In genomic region chr16:69105501-69106361, GRCh38 we compare ENCODE assay signal across 9 cellular contexts. TPM values are rescaled to one million over a fixed set of nuclear protein-coding genes. Genes with fewer than 3 reads are reported as not detected.
DNase-seq lines count a peak whose midpoint lies in the region; ATAC-seq and TF ChIP-seq lines count a peak whose summit lies in the region.
"Had no signal": no experiment of that assay in that cellular context is flagged by ENCODE, and none has a peak within 500 bp of the region (broad histone marks: within the 10 kb centered on the region; RNA-seq: fewer than 3 reads in every experiment).

HAS3 (plus strand) TSS chr16:69105653; CDS start chr16:69109396, 3,743 bp downstream.

- peak within 1 kb of the TSS; percentile 90 for H3K4me3 Mint-ChIP-seq in activated CD4-positive, alpha-beta T cell treated with anti-CD3 and anti-CD28 coated beads, Interleukin-2, amount 10 ng/mL, durations not matched to agents 24 days and 14 days

- H3K9me3 ChIP-seq in esophagus squamous epithelium, result no peaks in the 10 kb centered on the region
- H3K9me3 ChIP-seq in mucosa of stomach (ENCODE audit: control insufficient read depth, low read length), result no peaks in the 10 kb centered on the region
- no peaks in the 10 kb centered on the region for H3K9me3 ChIP-seq in tibial nerve

- intact Hi-C loops in activated CD4-positive, alpha-beta T cell treated with anti-CD3 and anti-CD28 coated beads, Interleukin-2, amount 10 ng/mL, durations not matched to agents 24 days and 14 days (cut with micrococcal nuclease), result no loop called here
- intact Hi-C loops in esophagus squamous epithelium (cut with DNase I), result loop anchor here (10.0 kb wide), 1 partner anchor 111 kb away; no protein-coding TSS in a partner anchor

- ATAC-seq in HG03097 (IDR thresholded peaks at IDR 0.05; ENCODE audit: low FRiP score, unreplicated experiment), result no peak

- peak within 1 kb of the TSS; percentile 41 for H3K9ac ChIP-seq in mucosa of stomach (ENCODE audit: low read length)
- H3K9ac ChIP-seq: KMS-11 had no signal

- H3K27me3 Mint-ChIP-seq in activated CD4-positive, alpha-beta T cell treated with anti-CD3 and anti-CD28 coated beads, Interleukin-2, amount 10 ng/mL, durations not matched to agents 24 days and 14 days, result peaks cover 41% of the 10 kb centered on the region

- H3K27ac Mint-ChIP-seq in activated CD4-positive, alpha-beta T cell treated with anti-CD3 and anti-CD28 coated beads, Interleukin-2, amount 10 ng/mL, durations not matched to agents 24 days and 14 days, result peak within 1 kb of the TSS; percentile 58

- H3K36me3 Mint-ChIP-seq in activated CD4-positive, alpha-beta T cell treated with anti-CD3 and anti-CD28 coated beads, Interleukin-2, amount 10 ng/mL, durations not matched to agents 24 days and 14 days (ENCODE audit: low read depth), result peaks cover 9% of the 10 kb centered on the region

- H3K4me1 ChIP-seq in esophagus squamous epithelium (peaks cover 27 to 75% (median 48%) of the 10 kb centered on the region in 3 donors), mucosa of stomach (ENCODE audit: control insufficient read depth, insufficient read depth, low read length) (peaks cover 24% of the 10 kb centered on the region), tibial nerve (peaks cover 0 to 34% (median 23%) of the 10 kb centered on the region in 4 donors)

- peaks cover 13% of the 10 kb centered on the region for H3K4me1 Mint-ChIP-seq in activated CD4-positive, alpha-beta T cell treated with anti-CD3 and anti-CD28 coated beads, Interleukin-2, amount 10 ng/mL, durations not matched to agents 24 days and 14 days

- TF ChIP-seq POLR2A in esophagus squamous epithelium (IDR thresholded peaks at IDR 0.05), result peak in 2 of 4 donors; percentile 46 to 55
- TF ChIP-seq POLR2A in tibial nerve (IDR thresholded peaks at IDR 0.05), result no peak

- TF ChIP-seq CTCF in GM12864 (IDR thresholded peaks at IDR 0.05; ENCODE audit: low read depth, low read length, missing control alignments), result peak; percentile 28
- TF ChIP-seq CTCF in esophagus squamous epithelium (IDR thresholded peaks at IDR 0.05), result peak in 5 of 6 experiments; percentile 14 to 60 (median 45)
- no peak for TF ChIP-seq CTCF in tibial nerve (IDR thresholded peaks at IDR 0.05)

- H3K9me3 Mint-ChIP-seq in activated CD4-positive, alpha-beta T cell treated with anti-CD3 and anti-CD28 coated beads, Interleukin-2, amount 10 ng/mL, durations not matched to agents 24 days and 14 days, result no peaks in the 10 kb centered on the region

- H3K4me3 ChIP-seq in GM12864 (ENCODE audit: low read depth, low read length) (peak within 1 kb of the TSS; percentile 48), esophagus squamous epithelium (peak within 1 kb of the TSS; percentile 60 to 80 (median 74)), mucosa of stomach (ENCODE audit: low read length) (peak within 1 kb of the TSS; percentile 36), tibial nerve (peak within 1 kb of the TSS; percentile 25 to 57 (median 52))

- DNase-seq in AG08396 (ENCODE audit: low spot score) (peak; percentile 86), GM12864 (ENCODE audit: low read depth) (no peak), NCI-H1436 treated with DMSO at 0.1 percent for 48 hours (lab: John Stamatoyannopoulos, UW) (peak; percentile 19), esophagus squamous epithelium (lab: John Stamatoyannopoulos, UW) (no peak), tibial nerve (ENCODE audit: low spot score in 2 of 2) (no peak)
- DNase-seq in activated CD4-positive, alpha-beta T cell treated with anti-CD3 and anti-CD28 coated beads, Interleukin-2, amount 10 ng/mL, durations not matched to agents 24 days and 14 days, result peak; percentile 81

- WGBS in esophagus squamous epithelium, 2 donors, result 2 to 4% methylated on average over 9 of the region's 80 CpGs
- WGBS in tibial nerve, 2 donors, result 1% methylated on average over 41 to 64 of the region's 80 CpGs

- TF ChIP-seq EP300 in tibial nerve (IDR thresholded peaks at IDR 0.05), result no peak

- H3K36me3 ChIP-seq in esophagus squamous epithelium (peaks cover 0 to 22% (median 14%) of the 10 kb centered on the region in 3 donors), mucosa of stomach (ENCODE audit: control insufficient read depth, insufficient read depth, low read length) (no peaks in the 10 kb centered on the region), tibial nerve (peaks cover 0 to 18% (median 6%) of the 10 kb centered on the region in 3 donors)

- peak within 1 kb of the TSS; percentile 70 to 91 (median 76) for H3K27ac ChIP-seq in esophagus squamous epithelium
- no peak within 1 kb of the TSS for H3K27ac ChIP-seq in tibial nerve
- H3K27ac ChIP-seq: KMS-11 had no signal

- peaks cover 0 to 22% (median 0%) of the 10 kb centered on the region in 4 donors for H3K27me3 ChIP-seq in esophagus squamous epithelium
- peaks cover 28% of the 10 kb centered on the region for H3K27me3 ChIP-seq in mucosa of stomach (ENCODE audit: control insufficient read depth, insufficient read depth, low read length)
- peaks cover 0 to 27% of the 10 kb centered on the region in 2 donors for H3K27me3 ChIP-seq in tibial nerve

RNA-seq across cellular contexts. Expression of gene HAS3, which starts in this region (rescaled TPM):
- total RNA-seq in activated CD4-positive, alpha-beta T cell treated with anti-CD3 and anti-CD28 coated beads, Interleukin-2, amount 10 ng/mL, durations not matched to agents 24 days and 14 days, result 0.56 and 0.64 TPM in 2 replicates
- total RNA-seq in esophagus squamous epithelium, result 100 to 1,000 TPM in 1 of 4 donors, 10 to 100 TPM in 3; 15.8 to 103 (median 51.4) TPM
- 1 to 10 TPM in 2 of 4 donors, under 1 TPM in 2; 0.42 to 7.1 (median 2.1) TPM for total RNA-seq in tibial nerve

Comparison
In these comparisons a context has a peak if more than half of its experiments do, and no peak if none do; other contexts are left out.
1. Peak in DNase-seq in activated CD4-positive, alpha-beta T cell treated with anti-CD3 and anti-CD28 coated beads, Interleukin-2, amount 10 ng/mL, durations not matched to agents 24 days and 14 days; RNA of the gene not detected or under 1 TPM.
2. DNase-seq: peak in AG08396 (single experiment) and NCI-H1436 treated with DMSO at 0.1 percent for 48 hours (single experiment); none in GM12864 (single experiment), esophagus squamous epithelium (single experiment) and tibial nerve (0 of 2).
3. CTCF ChIP-seq: peak in GM12864 (single experiment) and esophagus squamous epithelium (5 of 6); none in tibial nerve (0 of 5).
4. H3K27ac ChIP-seq: peak in esophagus squamous epithelium (4 of 4); none in tibial nerve (0 of 4).
5. Peak in every context shown above with its lines, with median percentiles within 50 percentile points of each other: H3K4me3 ChIP-seq.